Comparison of ENCODE assay signal across 1 cellular context in the genomic region with DNA sequence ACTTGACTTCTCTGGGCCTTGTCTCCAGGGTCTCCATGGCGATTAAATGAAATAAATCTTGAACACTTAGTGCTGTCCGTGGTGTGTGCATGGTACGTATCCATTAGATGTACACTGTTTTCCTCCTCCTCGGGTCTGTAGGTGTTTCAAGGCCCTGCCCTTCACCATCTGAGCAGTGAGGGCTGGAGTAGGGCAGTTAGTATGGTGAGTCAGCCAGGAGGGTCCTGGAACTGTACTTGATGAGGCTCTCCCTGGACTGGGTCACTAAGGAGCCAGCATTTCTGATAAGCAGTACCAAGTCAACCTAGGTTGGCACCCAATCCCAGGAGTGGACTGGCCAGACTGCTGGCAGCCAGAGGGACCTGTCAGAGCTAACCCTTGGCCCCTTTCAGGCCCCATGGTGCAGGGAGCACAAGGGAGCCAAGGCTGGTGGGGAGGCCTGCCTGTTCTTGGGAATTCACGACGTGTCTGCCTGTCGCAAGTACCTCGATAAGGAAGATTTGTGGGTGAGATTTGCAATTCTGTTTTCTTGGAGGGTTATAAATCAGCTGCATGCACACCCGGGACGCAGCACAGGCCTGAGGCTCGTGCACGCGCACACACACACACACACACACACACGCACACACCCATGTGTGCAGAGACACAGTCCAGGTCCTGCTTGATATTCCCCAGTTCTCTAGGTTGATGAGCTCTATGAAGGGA.
TF ChIP-seq lines count a peak whose summit lies in the region.

No MANE protein-coding gene starts in this region.

TF ChIP-seq in K562, 482 proteins besides CTCF, POLR2A, EP300 and RAD21 (continued from another document and continues in another):
- TF ChIP-seq, protein P1, sequence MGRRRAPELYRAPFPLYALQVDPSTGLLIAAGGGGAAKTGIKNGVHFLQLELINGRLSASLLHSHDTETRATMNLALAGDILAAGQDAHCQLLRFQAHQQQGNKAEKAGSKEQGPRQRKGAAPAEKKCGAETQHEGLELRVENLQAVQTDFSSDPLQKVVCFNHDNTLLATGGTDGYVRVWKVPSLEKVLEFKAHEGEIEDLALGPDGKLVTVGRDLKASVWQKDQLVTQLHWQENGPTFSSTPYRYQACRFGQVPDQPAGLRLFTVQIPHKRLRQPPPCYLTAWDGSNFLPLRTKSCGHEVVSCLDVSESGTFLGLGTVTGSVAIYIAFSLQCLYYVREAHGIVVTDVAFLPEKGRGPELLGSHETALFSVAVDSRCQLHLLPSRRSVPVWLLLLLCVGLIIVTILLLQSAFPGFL (CRISPR knock-in tag; IDR thresholded peaks at IDR 0.05), result no peak
- no peak for TF ChIP-seq RBM14 (IDR thresholded peaks at IDR 0.05; ENCODE audit: borderline replicate concordance, insufficient read depth, low read depth, low read length)
- TF ChIP-seq CCAR2 (IDR thresholded peaks at IDR 0.05; ENCODE audit: low read depth, low read length), result no peak
- TF ChIP-seq SMARCA4 (IDR thresholded peaks at IDR 0.05), result peak; percentile 71; the same call in 1 of the 2 replicates
- no peak for TF ChIP-seq ZNF696 (CRISPR knock-in tag; conservative IDR thresholded peaks at IDR 0.05)
- peak; percentile 86 for TF ChIP-seq ARID1B (IDR thresholded peaks at IDR 0.05)
- TF ChIP-seq, protein P2, sequence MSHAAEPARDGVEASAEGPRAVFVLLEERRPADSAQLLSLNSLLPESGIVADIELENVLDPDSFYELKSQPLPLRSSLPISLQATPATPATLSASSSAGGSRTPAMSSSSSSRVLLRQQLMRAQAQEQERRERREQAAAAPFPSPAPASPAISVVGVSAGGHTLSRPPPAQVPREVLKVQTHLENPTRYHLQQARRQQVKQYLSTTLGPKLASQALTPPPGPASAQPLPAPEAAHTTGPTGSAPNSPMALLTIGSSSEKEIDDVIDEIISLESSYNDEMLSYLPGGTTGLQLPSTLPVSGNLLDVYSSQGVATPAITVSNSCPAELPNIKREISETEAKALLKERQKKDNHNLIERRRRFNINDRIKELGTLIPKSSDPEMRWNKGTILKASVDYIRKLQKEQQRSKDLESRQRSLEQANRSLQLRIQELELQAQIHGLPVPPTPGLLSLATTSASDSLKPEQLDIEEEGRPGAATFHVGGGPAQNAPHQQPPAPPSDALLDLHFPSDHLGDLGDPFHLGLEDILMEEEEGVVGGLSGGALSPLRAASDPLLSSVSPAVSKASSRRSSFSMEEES (CRISPR knock-in tag; IDR thresholded peaks at IDR 0.05), result no peak
- TF ChIP-seq ZNF24 (IDR thresholded peaks at IDR 0.05), result no peak
- TF ChIP-seq SNRNP70 (optimal IDR thresholded peaks at IDR 0.05; ENCODE audit: low read depth, low read length), result no peak
- no peak for TF ChIP-seq FUS (optimal IDR thresholded peaks at IDR 0.05; ENCODE audit: low read depth, low read length)
- no peak for TF ChIP-seq ZNF785 (CRISPR knock-in tag; IDR thresholded peaks at IDR 0.05)
- TF ChIP-seq BMI1 (IDR thresholded peaks at IDR 0.05; ENCODE audit: low read length), result no peak
- no peak for TF ChIP-seq TAF15 (IDR thresholded peaks at IDR 0.05; ENCODE audit: low read depth, low read length)
- TF ChIP-seq, protein P3, sequence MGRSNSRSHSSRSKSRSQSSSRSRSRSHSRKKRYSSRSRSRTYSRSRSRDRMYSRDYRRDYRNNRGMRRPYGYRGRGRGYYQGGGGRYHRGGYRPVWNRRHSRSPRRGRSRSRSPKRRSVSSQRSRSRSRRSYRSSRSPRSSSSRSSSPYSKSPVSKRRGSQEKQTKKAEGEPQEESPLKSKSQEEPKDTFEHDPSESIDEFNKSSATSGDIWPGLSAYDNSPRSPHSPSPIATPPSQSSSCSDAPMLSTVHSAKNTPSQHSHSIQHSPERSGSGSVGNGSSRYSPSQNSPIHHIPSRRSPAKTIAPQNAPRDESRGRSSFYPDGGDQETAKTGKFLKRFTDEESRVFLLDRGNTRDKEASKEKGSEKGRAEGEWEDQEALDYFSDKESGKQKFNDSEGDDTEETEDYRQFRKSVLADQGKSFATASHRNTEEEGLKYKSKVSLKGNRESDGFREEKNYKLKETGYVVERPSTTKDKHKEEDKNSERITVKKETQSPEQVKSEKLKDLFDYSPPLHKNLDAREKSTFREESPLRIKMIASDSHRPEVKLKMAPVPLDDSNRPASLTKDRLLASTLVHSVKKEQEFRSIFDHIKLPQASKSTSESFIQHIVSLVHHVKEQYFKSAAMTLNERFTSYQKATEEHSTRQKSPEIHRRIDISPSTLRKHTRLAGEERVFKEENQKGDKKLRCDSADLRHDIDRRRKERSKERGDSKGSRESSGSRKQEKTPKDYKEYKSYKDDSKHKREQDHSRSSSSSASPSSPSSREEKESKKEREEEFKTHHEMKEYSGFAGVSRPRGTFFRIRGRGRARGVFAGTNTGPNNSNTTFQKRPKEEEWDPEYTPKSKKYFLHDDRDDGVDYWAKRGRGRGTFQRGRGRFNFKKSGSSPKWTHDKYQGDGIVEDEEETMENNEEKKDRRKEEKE (IDR thresholded peaks at IDR 0.05; ENCODE audit: borderline replicate concordance in 1 of 2, control insufficient read depth in 1 of 2, low read depth in 2 of 2, low read length in 1 of 2), result no peak
- peak; percentile 75; the same call in 1 of the 2 replicates for TF ChIP-seq SOX6 (IDR thresholded peaks at IDR 0.05)
- TF ChIP-seq, protein P4, sequence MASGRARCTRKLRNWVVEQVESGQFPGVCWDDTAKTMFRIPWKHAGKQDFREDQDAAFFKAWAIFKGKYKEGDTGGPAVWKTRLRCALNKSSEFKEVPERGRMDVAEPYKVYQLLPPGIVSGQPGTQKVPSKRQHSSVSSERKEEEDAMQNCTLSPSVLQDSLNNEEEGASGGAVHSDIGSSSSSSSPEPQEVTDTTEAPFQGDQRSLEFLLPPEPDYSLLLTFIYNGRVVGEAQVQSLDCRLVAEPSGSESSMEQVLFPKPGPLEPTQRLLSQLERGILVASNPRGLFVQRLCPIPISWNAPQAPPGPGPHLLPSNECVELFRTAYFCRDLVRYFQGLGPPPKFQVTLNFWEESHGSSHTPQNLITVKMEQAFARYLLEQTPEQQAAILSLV (tag; IDR thresholded peaks at IDR 0.05), result no peak
- no peak for TF ChIP-seq ARID2 (IDR thresholded peaks at IDR 0.05)
- no peak for TF ChIP-seq ZNF436 (CRISPR knock-in tag; IDR thresholded peaks at IDR 0.05)
- TF ChIP-seq, protein P5, sequence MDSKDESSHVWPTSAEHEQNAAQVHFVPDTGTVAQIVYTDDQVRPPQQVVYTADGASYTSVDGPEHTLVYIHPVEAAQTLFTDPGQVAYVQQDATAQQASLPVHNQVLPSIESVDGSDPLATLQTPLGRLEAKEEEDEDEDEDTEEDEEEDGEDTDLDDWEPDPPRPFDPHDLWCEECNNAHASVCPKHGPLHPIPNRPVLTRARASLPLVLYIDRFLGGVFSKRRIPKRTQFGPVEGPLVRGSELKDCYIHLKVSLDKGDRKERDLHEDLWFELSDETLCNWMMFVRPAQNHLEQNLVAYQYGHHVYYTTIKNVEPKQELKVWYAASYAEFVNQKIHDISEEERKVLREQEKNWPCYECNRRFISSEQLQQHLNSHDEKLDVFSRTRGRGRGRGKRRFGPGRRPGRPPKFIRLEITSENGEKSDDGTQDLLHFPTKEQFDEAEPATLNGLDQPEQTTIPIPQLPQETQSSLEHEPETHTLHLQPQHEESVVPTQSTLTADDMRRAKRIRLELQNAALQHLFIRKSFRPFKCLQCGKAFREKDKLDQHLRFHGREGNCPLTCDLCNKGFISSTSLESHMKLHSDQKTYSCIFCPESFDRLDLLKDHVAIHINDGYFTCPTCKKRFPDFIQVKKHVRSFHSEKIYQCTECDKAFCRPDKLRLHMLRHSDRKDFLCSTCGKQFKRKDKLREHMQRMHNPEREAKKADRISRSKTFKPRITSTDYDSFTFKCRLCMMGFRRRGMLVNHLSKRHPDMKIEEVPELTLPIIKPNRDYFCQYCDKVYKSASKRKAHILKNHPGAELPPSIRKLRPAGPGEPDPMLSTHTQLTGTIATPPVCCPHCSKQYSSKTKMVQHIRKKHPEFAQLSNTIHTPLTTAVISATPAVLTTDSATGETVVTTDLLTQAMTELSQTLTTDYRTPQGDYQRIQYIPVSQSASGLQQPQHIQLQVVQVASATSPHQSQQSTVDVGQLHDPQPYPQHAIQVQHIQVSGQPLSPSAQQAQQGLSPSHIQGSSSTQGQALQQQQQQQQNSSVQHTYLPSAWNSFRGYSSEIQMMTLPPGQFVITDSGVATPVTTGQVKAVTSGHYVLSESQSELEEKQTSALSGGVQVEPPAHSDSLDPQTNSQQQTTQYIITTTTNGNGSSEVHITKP (IDR thresholded peaks at IDR 0.05; ENCODE audit: partially characterized antibody), result no peak
- no peak for TF ChIP-seq GTF2A2 (tag; IDR thresholded peaks at IDR 0.05)
- TF ChIP-seq CXXC5 (CRISPR knock-in tag; IDR thresholded peaks at IDR 0.05), result peak; percentile 96
- TF ChIP-seq SP1 (CRISPR knock-in tag; IDR thresholded peaks at IDR 0.05), result no peak
- TF ChIP-seq BRD4 (IDR thresholded peaks at IDR 0.05), result no peak
- no peak for TF ChIP-seq MCM5 (IDR thresholded peaks at IDR 0.05; ENCODE audit: low read depth)
- TF ChIP-seq ZNF274 (IDR thresholded peaks at IDR 0.05; ENCODE audit: borderline replicate concordance, low read depth, low read length), result no peak
- TF ChIP-seq ZNF197 (CRISPR knock-in tag; IDR thresholded peaks at IDR 0.05; ENCODE audit: low read depth), result peak; percentile 60; the same call in 1 of the 2 replicates
- no peak for TF ChIP-seq GATAD2A (IDR thresholded peaks at IDR 0.05)
- TF ChIP-seq OTX1 (CRISPR knock-in tag; IDR thresholded peaks at IDR 0.05), result no peak
- TF ChIP-seq TFAM (CRISPR knock-in tag; conservative IDR thresholded peaks at IDR 0.05), result no peak
- TF ChIP-seq, protein P6, sequence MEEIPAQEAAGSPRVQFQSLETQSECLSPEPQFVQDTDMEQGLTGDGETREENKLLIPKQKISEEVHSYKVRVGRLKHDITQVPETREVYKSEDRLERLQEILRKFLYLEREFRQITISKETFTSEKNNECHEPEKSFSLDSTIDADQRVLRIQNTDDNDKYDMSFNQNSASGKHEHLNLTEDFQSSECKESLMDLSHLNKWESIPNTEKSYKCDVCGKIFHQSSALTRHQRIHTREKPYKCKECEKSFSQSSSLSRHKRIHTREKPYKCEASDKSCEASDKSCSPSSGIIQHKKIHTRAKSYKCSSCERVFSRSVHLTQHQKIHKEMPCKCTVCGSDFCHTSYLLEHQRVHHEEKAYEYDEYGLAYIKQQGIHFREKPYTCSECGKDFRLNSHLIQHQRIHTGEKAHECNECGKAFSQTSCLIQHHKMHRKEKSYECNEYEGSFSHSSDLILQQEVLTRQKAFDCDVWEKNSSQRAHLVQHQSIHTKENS (CRISPR knock-in tag; IDR thresholded peaks at IDR 0.05), result no peak
- TF ChIP-seq SRSF3 (IDR thresholded peaks at IDR 0.05; ENCODE audit: insufficient read depth, low read length), result no peak
- peak; percentile 48 for TF ChIP-seq RFX1 (IDR thresholded peaks at IDR 0.05)
- no peak for TF ChIP-seq ZNF586 (CRISPR knock-in tag; conservative IDR thresholded peaks at IDR 0.05)
- TF ChIP-seq, protein P7, sequence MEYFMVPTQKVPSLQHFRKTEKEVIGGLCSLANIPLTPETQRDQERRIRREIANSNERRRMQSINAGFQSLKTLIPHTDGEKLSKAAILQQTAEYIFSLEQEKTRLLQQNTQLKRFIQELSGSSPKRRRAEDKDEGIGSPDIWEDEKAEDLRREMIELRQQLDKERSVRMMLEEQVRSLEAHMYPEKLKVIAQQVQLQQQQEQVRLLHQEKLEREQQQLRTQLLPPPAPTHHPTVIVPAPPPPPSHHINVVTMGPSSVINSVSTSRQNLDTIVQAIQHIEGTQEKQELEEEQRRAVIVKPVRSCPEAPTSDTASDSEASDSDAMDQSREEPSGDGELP (CRISPR knock-in tag; IDR thresholded peaks at IDR 0.05; ENCODE audit: borderline replicate concordance), result peak; percentile 62; the same call in 1 of the 2 replicates
- no peak for TF ChIP-seq CHD2 (IDR thresholded peaks at IDR 0.05; ENCODE audit: low read depth, low read length)
- TF ChIP-seq MXI1 (IDR thresholded peaks at IDR 0.05; ENCODE audit: low read depth, low read length), result no peak
- peak; percentile 47; the same call in 1 of the 2 replicates for TF ChIP-seq LEF1 (IDR thresholded peaks at IDR 0.05)
- peak; percentile 67 for TF ChIP-seq DPF2 (IDR thresholded peaks at IDR 0.05)
- TF ChIP-seq ZNF282 (CRISPR knock-in tag; IDR thresholded peaks at IDR 0.05), result no peak
- no peak for TF ChIP-seq NR2F6 (CRISPR knock-in tag; IDR thresholded peaks at IDR 0.05)
- TF ChIP-seq, protein P8, sequence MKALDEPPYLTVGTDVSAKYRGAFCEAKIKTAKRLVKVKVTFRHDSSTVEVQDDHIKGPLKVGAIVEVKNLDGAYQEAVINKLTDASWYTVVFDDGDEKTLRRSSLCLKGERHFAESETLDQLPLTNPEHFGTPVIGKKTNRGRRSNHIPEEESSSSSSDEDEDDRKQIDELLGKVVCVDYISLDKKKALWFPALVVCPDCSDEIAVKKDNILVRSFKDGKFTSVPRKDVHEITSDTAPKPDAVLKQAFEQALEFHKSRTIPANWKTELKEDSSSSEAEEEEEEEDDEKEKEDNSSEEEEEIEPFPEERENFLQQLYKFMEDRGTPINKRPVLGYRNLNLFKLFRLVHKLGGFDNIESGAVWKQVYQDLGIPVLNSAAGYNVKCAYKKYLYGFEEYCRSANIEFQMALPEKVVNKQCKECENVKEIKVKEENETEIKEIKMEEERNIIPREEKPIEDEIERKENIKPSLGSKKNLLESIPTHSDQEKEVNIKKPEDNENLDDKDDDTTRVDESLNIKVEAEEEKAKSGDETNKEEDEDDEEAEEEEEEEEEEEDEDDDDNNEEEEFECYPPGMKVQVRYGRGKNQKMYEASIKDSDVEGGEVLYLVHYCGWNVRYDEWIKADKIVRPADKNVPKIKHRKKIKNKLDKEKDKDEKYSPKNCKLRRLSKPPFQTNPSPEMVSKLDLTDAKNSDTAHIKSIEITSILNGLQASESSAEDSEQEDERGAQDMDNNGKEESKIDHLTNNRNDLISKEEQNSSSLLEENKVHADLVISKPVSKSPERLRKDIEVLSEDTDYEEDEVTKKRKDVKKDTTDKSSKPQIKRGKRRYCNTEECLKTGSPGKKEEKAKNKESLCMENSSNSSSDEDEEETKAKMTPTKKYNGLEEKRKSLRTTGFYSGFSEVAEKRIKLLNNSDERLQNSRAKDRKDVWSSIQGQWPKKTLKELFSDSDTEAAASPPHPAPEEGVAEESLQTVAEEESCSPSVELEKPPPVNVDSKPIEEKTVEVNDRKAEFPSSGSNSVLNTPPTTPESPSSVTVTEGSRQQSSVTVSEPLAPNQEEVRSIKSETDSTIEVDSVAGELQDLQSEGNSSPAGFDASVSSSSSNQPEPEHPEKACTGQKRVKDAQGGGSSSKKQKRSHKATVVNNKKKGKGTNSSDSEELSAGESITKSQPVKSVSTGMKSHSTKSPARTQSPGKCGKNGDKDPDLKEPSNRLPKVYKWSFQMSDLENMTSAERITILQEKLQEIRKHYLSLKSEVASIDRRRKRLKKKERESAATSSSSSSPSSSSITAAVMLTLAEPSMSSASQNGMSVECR (CRISPR knock-in tag; IDR thresholded peaks at IDR 0.05), result no peak
- TF ChIP-seq, protein P9, sequence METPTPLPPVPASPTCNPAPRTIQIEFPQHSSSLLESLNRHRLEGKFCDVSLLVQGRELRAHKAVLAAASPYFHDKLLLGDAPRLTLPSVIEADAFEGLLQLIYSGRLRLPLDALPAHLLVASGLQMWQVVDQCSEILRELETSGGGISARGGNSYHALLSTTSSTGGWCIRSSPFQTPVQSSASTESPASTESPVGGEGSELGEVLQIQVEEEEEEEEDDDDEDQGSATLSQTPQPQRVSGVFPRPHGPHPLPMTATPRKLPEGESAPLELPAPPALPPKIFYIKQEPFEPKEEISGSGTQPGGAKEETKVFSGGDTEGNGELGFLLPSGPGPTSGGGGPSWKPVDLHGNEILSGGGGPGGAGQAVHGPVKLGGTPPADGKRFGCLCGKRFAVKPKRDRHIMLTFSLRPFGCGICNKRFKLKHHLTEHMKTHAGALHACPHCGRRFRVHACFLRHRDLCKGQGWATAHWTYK (CRISPR knock-in tag; IDR thresholded peaks at IDR 0.05), result peak; percentile 20; the same call in 1 of the 2 replicates
- TF ChIP-seq ZNF766 (CRISPR knock-in tag; conservative IDR thresholded peaks at IDR 0.05), result peak; percentile 80
- TF ChIP-seq TAF7 (tag; IDR thresholded peaks at IDR 0.05), result no peak
